ENCODE assay signal across 8 cellular contexts in the genomic region with DNA sequence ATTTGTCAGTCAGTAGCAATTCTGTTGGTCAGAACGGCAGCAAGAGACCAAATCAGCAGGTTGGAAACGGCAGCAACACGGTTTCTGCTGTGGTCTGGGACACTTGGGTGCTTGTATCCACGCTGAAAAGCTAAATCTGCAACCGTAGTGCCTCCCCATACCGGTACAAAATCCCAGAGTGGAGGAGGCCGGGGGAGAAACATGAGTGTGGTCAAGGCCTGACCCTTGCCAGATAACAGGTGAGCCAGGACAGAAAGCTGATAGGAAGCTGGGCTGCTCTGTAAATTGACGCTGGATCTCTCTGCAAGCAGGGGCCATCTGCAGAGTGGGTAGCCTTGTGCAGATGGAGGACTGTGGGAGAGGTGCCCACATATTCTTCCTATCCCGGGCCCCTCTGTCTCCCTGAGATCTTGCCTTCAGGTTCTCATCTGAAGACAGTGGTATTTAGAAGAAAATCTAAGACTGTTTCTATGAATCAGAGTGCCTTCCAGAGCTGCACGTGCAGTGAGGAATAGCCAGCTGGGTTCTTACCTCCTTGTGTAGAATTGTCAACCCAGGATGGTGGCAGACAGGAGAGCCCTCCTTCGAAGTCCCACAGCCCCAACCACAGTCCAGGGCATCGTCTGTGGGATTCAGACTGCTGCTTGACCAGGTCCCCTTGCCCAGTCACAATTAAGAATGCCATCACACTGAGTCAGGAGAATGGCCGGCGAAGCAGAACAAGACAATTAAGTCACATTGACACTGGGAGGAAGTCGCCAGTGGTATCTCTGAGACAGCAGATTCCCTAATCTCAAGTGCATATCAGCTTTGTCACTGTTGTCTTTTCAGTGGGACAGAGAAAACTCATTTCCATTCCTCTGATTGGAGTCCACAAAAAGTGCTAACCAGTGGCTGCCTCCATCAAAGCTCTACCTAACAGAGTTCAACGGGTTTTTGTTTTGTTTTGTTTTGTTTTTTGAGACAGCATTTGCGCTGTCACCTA.
DNase-seq lines count a peak whose midpoint lies in the region; ATAC-seq and TF ChIP-seq lines count a peak whose summit lies in the region.

No MANE protein-coding gene starts in this region.

- H3K4me3 Mint-ChIP-seq in activated CD4-positive, alpha-beta T cell treated with anti-CD3 and anti-CD28 coated beads for 36 hours: peak overlapping the region; percentile 81
- peak overlapping the region; percentile 81 to 87 for H3K4me3 Mint-ChIP-seq in stimulated activated naive CD8-positive, alpha-beta T cell treated with anti-CD3 and anti-CD28 coated beads, Interleukin-15, amount 100 ng/mL, for 72 hours

- POLR2A ChIA-PET in activated CD4-positive, alpha-beta T cell treated with anti-CD3 and anti-CD28 coated beads for 36 hours (lab: Charles Lee): interaction anchor here (0.6 to 1.0 kb wide), 3 partner anchors 17 to 118 kb away, joined by 3 read pairs; no protein-coding TSS in a partner anchor

- peaks cover 67% of the 10 kb centered on the region for H3K4me1 Mint-ChIP-seq in activated CD4-positive, alpha-beta T cell treated with anti-CD3 and anti-CD28 coated beads for 36 hours
- peaks cover 61% of the 10 kb centered on the region for H3K4me1 Mint-ChIP-seq in stimulated activated naive CD8-positive, alpha-beta T cell treated with anti-CD3 and anti-CD28 coated beads, Interleukin-15, amount 100 ng/mL, for 72 hours

- peak; percentile 31 for DNase-seq in activated CD4-positive, alpha-beta T cell treated with anti-CD3 and anti-CD28 coated beads for 36 hours
- DNase-seq in activated CD4-positive, alpha-beta T cell treated with anti-CD3 and anti-CD28 coated beads for 1 hour: no peak
- DNase-seq in NCI-H69 (lab: John Stamatoyannopoulos, UW) (peak; percentile 37), erythroblast (lab: John Stamatoyannopoulos, UW) (peak; percentile 61 to 82), midbrain (lab: John Stamatoyannopoulos, UW) (no peak), right atrium auricular region (ENCODE audit: low spot score) (no peak), left colon (no peak)
- no peak for DNase-seq in stimulated activated naive CD8-positive, alpha-beta T cell treated with anti-CD3 and anti-CD28 coated beads, Interleukin-15, amount 100 ng/mL, for 72 hours

- H3K27me3 ChIP-seq in right atrium auricular region: no peaks in the 10 kb centered on the region

- CTCF ChIA-PET in activated CD4-positive, alpha-beta T cell treated with anti-CD3 and anti-CD28 coated beads for 36 hours (lab: Charles Lee): interaction anchor here (0.6 to 7.2 kb wide), 15 partner anchors 9 to 519 kb away, joined by 3 to 75 read pairs (median 4); no protein-coding TSS in a partner anchor

- peaks cover 7% of the 10 kb centered on the region for H3K36me3 Mint-ChIP-seq in activated CD4-positive, alpha-beta T cell treated with anti-CD3 and anti-CD28 coated beads for 36 hours (ENCODE audit: low read depth)

- TF ChIP-seq CTCF in right atrium auricular region (IDR thresholded peaks at IDR 0.05): no peak

- TF ChIP-seq POLR2A in erythroblast (IDR thresholded peaks at IDR 0.05; ENCODE audit: low read length): peak; percentile 87

- H3K27ac ChIP-seq in right atrium auricular region: no peak overlapping the region

- H3K36me3 ChIP-seq in right atrium auricular region: no peaks in the 10 kb centered on the region

- H3K4me1 ChIP-seq in right atrium auricular region: peaks cover 0 to 6% of the 10 kb centered on the region in 2 donors

- no peaks in the 10 kb centered on the region for H3K9me3 ChIP-seq in right atrium auricular region

- peak overlapping the region; percentile 93 for H3K27ac Mint-ChIP-seq in activated CD4-positive, alpha-beta T cell treated with anti-CD3 and anti-CD28 coated beads for 36 hours
- H3K27ac Mint-ChIP-seq in stimulated activated naive CD8-positive, alpha-beta T cell treated with anti-CD3 and anti-CD28 coated beads, Interleukin-15, amount 100 ng/mL, for 72 hours: peak overlapping the region; percentile 92 to 95

- no peaks in the 10 kb centered on the region for H3K9me3 Mint-ChIP-seq in activated CD4-positive, alpha-beta T cell treated with anti-CD3 and anti-CD28 coated beads for 36 hours (ENCODE audit: low read depth)
- H3K9me3 Mint-ChIP-seq in stimulated activated naive CD8-positive, alpha-beta T cell treated with anti-CD3 and anti-CD28 coated beads, Interleukin-15, amount 100 ng/mL, for 72 hours: no peaks in the 10 kb centered on the region

- no peaks in the 10 kb centered on the region for H3K27me3 Mint-ChIP-seq in activated CD4-positive, alpha-beta T cell treated with anti-CD3 and anti-CD28 coated beads for 36 hours
- H3K27me3 Mint-ChIP-seq in stimulated activated naive CD8-positive, alpha-beta T cell treated with anti-CD3 and anti-CD28 coated beads, Interleukin-15, amount 100 ng/mL, for 72 hours: no peaks in the 10 kb centered on the region

- intact Hi-C loops in activated CD4-positive, alpha-beta T cell treated with anti-CD3 and anti-CD28 coated beads for 36 hours (cut with DNase I, micrococcal nuclease): no loop called here
- intact Hi-C loops in left colon (cut with DNase I, micrococcal nuclease): no loop called here

- no peak overlapping the region for H3K4me3 ChIP-seq in right atrium auricular region

- ATAC-seq in activated CD4-positive, alpha-beta T cell treated with anti-CD3 and anti-CD28 coated beads for 36 hours: peak; percentile 45
- peak; percentile 66 for ATAC-seq in stimulated activated naive CD8-positive, alpha-beta T cell treated with anti-CD3 and anti-CD28 coated beads, Interleukin-15, amount 100 ng/mL, for 72 hours
- no peak for ATAC-seq in left colon

Comparison
In these comparisons a context has a peak if more than half of its experiments do, and no peak if none do; other contexts are left out.
1. DNase-seq: peak in activated CD4-positive, alpha-beta T cell treated with anti-CD3 and anti-CD28 coated beads for 36 hours (single experiment), NCI-H69 (single experiment) and erythroblast (2 of 2); none in activated CD4-positive, alpha-beta T cell treated with anti-CD3 and anti-CD28 coated beads for 1 hour (single experiment), stimulated activated naive CD8-positive, alpha-beta T cell treated with anti-CD3 and anti-CD28 coated beads, Interleukin-15, amount 100 ng/mL, for 72 hours (0 of 2), midbrain (single experiment), right atrium auricular region (single experiment) and left colon (0 of 2).